ENCODE assay signal across 9 cellular contexts in genomic region chr9:77807295-77807694, GRCh38.
DNase-seq lines count a peak whose midpoint lies in the region; ATAC-seq and FAIRE-seq lines count a peak whose summit lies in the region.
"Had no signal": no experiment of that assay in that cellular context is flagged by ENCODE, and none has a peak within 500 bp of the region (broad histone marks: within the 10 kb centered on the region; RNA-seq: fewer than 3 reads in every experiment).

No MANE protein-coding gene starts in this region.

- H2AFZ ChIP-seq in ACC112 (ENCODE audit: low read length, unreplicated experiment) = no peak overlapping the region

- H3K4me1 ChIP-seq in ACC112 (ENCODE audit: control insufficient read depth, insufficient read depth, low read length, unreplicated experiment) = peaks cover 55% of the 10 kb centered on the region
- peaks cover 8% of the 10 kb centered on the region for H3K4me1 ChIP-seq in effector memory CD4-positive, alpha-beta T cell (ENCODE audit: control insufficient read depth, insufficient read depth, low read length, poor library complexity, severe bottlenecking)

- H3K36me3 ChIP-seq in ACC112 (ENCODE audit: insufficient read depth, low read length) = peaks cover 11% of the 10 kb centered on the region
- peaks cover 3% of the 10 kb centered on the region for H3K36me3 ChIP-seq in effector memory CD4-positive, alpha-beta T cell (ENCODE audit: control insufficient read depth, insufficient read depth, low read length)

- ATAC-seq in left colon = peak; percentile 7

- peak overlapping the region; percentile 91 for H3K27ac ChIP-seq in ACC112 (ENCODE audit: low read depth, low read length)
- H3K27ac ChIP-seq in effector memory CD4-positive, alpha-beta T cell (ENCODE audit: insufficient read depth, low read length, poor library complexity, severe bottlenecking) = no peak overlapping the region

- no peaks in the 10 kb centered on the region for H3K27me3 ChIP-seq in ACC112 (ENCODE audit: insufficient read depth, low read length)
- H3K27me3 ChIP-seq in effector memory CD4-positive, alpha-beta T cell (replicated peaks; ENCODE audit: control insufficient read depth, insufficient read depth, low read length, poor library complexity, severe bottlenecking) = no peaks in the 10 kb centered on the region

- peak overlapping the region; percentile 5; the same call in 1 of the 2 replicates for H3K4me3 ChIP-seq in ACC112 (ENCODE audit: low read depth, low read length)
- H3K4me3 ChIP-seq in effector memory CD4-positive, alpha-beta T cell (ENCODE audit: insufficient read depth, low read depth, low read length, poor library complexity, severe bottlenecking) = no peak overlapping the region

- intact Hi-C loops in left colon (cut with DNase I, micrococcal nuclease) = no loop called here

- DNase-seq in HTR-8/SVneo (ENCODE audit: insufficient read length, low spot score) (peak; percentile 28), astrocyte of the hippocampus (ENCODE audit: low read depth, low spot score) (peak; percentile 55), left colon (no peak), NCI-H1105 (lab: John Stamatoyannopoulos, UW) (no peak), NCI-H82 (lab: John Stamatoyannopoulos, UW) (no peak), cortex of kidney (lab: John Stamatoyannopoulos, UW) (no peak)
- DNase-seq in effector memory CD4-positive, alpha-beta T cell = no peak
- DNase-seq: KG1 had no signal

- no peak for FAIRE-seq in HTR-8/SVneo (lab: Jason Lieb, UNC)

- no peaks in the 10 kb centered on the region for H3K9me3 ChIP-seq in effector memory CD4-positive, alpha-beta T cell (ENCODE audit: control insufficient read depth, low read length)

- H3K79me2 ChIP-seq in ACC112 (ENCODE audit: control insufficient read depth, insufficient read depth, low read length, unreplicated experiment) = peaks cover 22% of the 10 kb centered on the region

Comparison
In these comparisons a context has a peak if more than half of its experiments do, and no peak if none do; other contexts are left out.
1. DNase-seq: peak in HTR-8/SVneo (single experiment) and astrocyte of the hippocampus (single experiment); none in left colon (0 of 2), effector memory CD4-positive, alpha-beta T cell (0 of 3), NCI-H1105 (single experiment), NCI-H82 (single experiment) and cortex of kidney (single experiment).